ENCODE assay signal across 1 cellular context in the genomic region with DNA sequence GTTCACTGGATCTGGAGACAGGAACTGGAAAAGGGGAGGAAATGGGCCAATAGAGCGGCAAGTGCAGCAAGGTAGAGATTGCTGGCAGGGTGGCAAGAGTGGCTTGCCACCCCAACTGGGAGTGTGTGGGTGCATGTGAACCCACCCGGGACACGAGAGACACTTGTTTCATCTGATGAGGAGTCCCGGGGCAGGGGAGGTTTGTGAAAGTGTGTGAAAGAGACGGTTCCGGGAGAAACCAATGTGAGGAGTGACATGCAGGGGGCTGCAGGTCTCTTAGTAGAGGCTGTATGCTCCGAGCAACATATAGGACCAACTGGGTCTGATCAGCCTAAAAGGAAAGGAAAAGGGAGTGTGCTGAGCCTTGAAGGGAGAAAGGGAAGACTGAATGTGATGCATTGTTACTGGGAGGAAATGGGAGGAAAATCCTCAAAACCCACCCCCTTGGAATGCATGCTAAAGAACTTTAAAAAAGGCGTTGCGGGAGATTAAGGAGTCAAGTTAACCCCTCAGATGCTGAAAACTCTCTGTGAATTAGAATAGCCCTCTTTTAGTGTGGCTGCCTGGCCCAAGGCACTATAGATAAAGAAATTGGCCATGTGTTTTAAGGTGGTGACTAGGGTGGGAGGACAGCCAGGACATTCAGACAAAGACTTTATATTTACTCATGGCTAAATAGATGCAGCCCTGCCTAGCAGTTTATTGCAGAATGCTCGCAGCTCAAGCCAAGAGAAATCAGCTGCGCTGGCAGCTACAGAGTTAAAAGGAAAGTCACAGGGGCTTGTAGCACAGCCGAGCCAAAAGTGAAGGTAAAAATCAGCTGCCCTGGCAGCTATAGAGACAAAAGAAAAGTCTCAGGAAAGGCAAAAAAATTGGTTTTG.
A peak's percentile ranks its signal among the peaks of the same experiment; 100 is the strongest.
TF ChIP-seq lines count a peak whose summit lies in the region.

No MANE protein-coding gene starts in this region.

TF ChIP-seq in H1, 55 proteins besides CTCF, POLR2A, EP300 and RAD21:
- TF ChIP-seq YY1 (IDR thresholded peaks at IDR 0.05; ENCODE audit: low read depth, low read length) (peak; percentile 38; the same call in 1 of the 2 replicates), TAF7 (optimal IDR thresholded peaks at IDR 0.05; ENCODE audit: borderline replicate concordance, low read depth, low read length) (peak; percentile 52), RBBP5 (IDR thresholded peaks at IDR 0.05; ENCODE audit: borderline replicate concordance, low read depth, low read length) (peak; percentile 22; the same call in 1 of the 2 replicates), RXRA (IDR thresholded peaks at IDR 0.05; ENCODE audit: insufficient read depth, low read depth, low read length) (no peak), NRF1 (IDR thresholded peaks at IDR 0.05; ENCODE audit: low read depth, low read length) (no peak), TAF1 (IDR thresholded peaks at IDR 0.05; ENCODE audit: low read depth, low read length) (peak; percentile 66; the same call in 1 of the 2 replicates), TEAD4 (IDR thresholded peaks at IDR 0.05; ENCODE audit: low read depth, low read length) (peak; percentile 96), JUN (IDR thresholded peaks at IDR 0.05; ENCODE audit: low read depth, low read length) (no peak), EGR1 (IDR thresholded peaks at IDR 0.05; ENCODE audit: borderline replicate concordance, low read depth, low read length) (peak; percentile 61; the same call in 1 of the 2 replicates), MAFK (IDR thresholded peaks at IDR 0.05; ENCODE audit: low read depth, low read length) (no peak; the same call in 1 of the 2 replicates), FOSL1 (IDR thresholded peaks at IDR 0.05; ENCODE audit: insufficient read depth, low read depth, low read length) (no peak), KDM4A (IDR thresholded peaks at IDR 0.05; ENCODE audit: low read depth, low read length, severe bottlenecking) (no peak), POLR2AphosphoS5 (IDR thresholded peaks at IDR 0.05; ENCODE audit: low read depth, low read length) (peak; percentile 83; the same call in 1 of the 2 replicates), RFX5 (IDR thresholded peaks at IDR 0.05; ENCODE audit: borderline replicate concordance, low read depth, low read length) (peak; percentile 22; the same call in 1 of the 2 replicates), ASH2L (IDR thresholded peaks at IDR 0.05; ENCODE audit: low read length) (peak; percentile 90), TBP (IDR thresholded peaks at IDR 0.05; ENCODE audit: low read depth, low read length) (peak; percentile 70; the same call in 1 of the 2 replicates), SP1 (IDR thresholded peaks at IDR 0.05; ENCODE audit: low read depth, low read length) (peak; percentile 83), CBX5 (IDR thresholded peaks at IDR 0.05; ENCODE audit: low read depth, low read length) (no peak)
- TF ChIP-seq, protein P1, sequence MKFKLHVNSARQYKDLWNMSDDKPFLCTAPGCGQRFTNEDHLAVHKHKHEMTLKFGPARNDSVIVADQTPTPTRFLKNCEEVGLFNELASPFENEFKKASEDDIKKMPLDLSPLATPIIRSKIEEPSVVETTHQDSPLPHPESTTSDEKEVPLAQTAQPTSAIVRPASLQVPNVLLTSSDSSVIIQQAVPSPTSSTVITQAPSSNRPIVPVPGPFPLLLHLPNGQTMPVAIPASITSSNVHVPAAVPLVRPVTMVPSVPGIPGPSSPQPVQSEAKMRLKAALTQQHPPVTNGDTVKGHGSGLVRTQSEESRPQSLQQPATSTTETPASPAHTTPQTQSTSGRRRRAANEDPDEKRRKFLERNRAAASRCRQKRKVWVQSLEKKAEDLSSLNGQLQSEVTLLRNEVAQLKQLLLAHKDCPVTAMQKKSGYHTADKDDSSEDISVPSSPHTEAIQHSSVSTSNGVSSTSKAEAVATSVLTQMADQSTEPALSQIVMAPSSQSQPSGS (IDR thresholded peaks at IDR 0.05; ENCODE audit: low read length), result 0 out of 2 replicates have a peak, but pooled peaks have one; percentile 12
- TF ChIP-seq, protein P2, sequence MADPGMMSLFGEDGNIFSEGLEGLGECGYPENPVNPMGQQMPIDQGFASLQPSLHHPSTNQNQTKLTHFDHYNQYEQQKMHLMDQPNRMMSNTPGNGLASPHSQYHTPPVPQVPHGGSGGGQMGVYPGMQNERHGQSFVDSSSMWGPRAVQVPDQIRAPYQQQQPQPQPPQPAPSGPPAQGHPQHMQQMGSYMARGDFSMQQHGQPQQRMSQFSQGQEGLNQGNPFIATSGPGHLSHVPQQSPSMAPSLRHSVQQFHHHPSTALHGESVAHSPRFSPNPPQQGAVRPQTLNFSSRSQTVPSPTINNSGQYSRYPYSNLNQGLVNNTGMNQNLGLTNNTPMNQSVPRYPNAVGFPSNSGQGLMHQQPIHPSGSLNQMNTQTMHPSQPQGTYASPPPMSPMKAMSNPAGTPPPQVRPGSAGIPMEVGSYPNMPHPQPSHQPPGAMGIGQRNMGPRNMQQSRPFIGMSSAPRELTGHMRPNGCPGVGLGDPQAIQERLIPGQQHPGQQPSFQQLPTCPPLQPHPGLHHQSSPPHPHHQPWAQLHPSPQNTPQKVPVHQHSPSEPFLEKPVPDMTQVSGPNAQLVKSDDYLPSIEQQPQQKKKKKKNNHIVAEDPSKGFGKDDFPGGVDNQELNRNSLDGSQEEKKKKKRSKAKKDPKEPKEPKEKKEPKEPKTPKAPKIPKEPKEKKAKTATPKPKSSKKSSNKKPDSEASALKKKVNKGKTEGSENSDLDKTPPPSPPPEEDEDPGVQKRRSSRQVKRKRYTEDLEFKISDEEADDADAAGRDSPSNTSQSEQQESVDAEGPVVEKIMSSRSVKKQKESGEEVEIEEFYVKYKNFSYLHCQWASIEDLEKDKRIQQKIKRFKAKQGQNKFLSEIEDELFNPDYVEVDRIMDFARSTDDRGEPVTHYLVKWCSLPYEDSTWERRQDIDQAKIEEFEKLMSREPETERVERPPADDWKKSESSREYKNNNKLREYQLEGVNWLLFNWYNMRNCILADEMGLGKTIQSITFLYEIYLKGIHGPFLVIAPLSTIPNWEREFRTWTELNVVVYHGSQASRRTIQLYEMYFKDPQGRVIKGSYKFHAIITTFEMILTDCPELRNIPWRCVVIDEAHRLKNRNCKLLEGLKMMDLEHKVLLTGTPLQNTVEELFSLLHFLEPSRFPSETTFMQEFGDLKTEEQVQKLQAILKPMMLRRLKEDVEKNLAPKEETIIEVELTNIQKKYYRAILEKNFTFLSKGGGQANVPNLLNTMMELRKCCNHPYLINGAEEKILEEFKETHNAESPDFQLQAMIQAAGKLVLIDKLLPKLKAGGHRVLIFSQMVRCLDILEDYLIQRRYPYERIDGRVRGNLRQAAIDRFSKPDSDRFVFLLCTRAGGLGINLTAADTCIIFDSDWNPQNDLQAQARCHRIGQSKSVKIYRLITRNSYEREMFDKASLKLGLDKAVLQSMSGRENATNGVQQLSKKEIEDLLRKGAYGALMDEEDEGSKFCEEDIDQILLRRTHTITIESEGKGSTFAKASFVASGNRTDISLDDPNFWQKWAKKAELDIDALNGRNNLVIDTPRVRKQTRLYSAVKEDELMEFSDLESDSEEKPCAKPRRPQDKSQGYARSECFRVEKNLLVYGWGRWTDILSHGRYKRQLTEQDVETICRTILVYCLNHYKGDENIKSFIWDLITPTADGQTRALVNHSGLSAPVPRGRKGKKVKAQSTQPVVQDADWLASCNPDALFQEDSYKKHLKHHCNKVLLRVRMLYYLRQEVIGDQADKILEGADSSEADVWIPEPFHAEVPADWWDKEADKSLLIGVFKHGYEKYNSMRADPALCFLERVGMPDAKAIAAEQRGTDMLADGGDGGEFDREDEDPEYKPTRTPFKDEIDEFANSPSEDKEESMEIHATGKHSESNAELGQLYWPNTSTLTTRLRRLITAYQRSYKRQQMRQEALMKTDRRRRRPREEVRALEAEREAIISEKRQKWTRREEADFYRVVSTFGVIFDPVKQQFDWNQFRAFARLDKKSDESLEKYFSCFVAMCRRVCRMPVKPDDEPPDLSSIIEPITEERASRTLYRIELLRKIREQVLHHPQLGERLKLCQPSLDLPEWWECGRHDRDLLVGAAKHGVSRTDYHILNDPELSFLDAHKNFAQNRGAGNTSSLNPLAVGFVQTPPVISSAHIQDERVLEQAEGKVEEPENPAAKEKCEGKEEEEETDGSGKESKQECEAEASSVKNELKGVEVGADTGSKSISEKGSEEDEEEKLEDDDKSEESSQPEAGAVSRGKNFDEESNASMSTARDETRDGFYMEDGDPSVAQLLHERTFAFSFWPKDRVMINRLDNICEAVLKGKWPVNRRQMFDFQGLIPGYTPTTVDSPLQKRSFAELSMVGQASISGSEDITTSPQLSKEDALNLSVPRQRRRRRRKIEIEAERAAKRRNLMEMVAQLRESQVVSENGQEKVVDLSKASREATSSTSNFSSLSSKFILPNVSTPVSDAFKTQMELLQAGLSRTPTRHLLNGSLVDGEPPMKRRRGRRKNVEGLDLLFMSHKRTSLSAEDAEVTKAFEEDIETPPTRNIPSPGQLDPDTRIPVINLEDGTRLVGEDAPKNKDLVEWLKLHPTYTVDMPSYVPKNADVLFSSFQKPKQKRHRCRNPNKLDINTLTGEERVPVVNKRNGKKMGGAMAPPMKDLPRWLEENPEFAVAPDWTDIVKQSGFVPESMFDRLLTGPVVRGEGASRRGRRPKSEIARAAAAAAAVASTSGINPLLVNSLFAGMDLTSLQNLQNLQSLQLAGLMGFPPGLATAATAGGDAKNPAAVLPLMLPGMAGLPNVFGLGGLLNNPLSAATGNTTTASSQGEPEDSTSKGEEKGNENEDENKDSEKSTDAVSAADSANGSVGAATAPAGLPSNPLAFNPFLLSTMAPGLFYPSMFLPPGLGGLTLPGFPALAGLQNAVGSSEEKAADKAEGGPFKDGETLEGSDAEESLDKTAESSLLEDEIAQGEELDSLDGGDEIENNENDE (IDR thresholded peaks at IDR 0.05; ENCODE audit: insufficient replicate concordance, low read length), result peak; percentile 75
- TF ChIP-seq, protein P3, sequence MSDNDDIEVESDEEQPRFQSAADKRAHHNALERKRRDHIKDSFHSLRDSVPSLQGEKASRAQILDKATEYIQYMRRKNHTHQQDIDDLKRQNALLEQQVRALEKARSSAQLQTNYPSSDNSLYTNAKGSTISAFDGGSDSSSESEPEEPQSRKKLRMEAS (IDR thresholded peaks at IDR 0.05), result peak; percentile 13; the same call in 1 of the 2 replicates
TF ChIP-seq in H1: peak in this region for 14.
